In the genomic region with DNA sequence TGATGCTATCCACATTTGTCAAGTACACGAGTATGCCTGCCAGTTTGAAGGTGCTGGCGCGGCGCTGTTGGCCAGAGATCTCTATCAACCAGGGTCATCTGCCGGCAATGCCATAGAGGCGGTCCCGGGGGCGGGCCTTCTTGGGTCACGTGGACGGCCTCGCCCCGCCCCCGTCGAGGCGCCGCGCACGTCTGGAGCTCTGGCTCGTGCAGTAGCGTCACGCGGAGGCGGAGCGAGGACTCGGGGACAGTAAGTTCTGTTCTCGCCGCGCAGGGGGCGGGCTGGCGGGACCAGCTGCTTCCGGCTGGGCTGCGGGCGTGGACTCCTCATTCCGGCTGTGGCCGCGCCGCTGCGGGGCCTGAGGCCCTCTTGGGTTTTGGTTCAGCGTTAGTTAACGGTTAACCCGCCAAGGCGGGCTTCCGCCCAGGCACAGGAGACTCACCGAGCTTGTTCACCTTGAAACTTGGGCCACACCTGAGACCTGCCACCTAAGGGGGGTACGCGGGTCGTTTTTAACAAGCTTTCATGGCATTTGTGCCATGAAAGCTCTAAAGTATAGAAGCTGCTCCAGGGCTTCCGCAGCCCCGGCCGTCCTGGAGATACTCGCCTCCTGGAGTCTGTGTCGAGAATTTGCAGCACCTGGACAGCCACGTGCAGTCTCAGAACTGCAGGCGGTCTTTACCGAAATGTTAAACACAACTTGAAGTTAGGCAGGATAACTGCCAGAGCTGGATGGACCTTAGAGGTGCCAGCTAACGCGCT, we compare ENCODE assay signal across 8 cellular contexts. TPM values are rescaled to one million over a fixed set of nuclear protein-coding genes. Genes with fewer than 3 reads are reported as not detected.
DNase-seq lines count a peak whose midpoint lies in the region; FAIRE-seq and TF ChIP-seq lines count a peak whose summit lies in the region.

Gene RFESD (plus strand): TSS at position 209 of the 762 bp plus-strand sequence. CDS start 5,495 bp downstream, outside the sequence.

- H3K4me3 ChIP-seq in foreskin fibroblast (ENCODE audit: low read depth in 1 of 2, low read length in 2 of 2), result peak within 1 kb of the TSS; percentile 56 to 74
- H3K4me3 ChIP-seq in stomach, result peak within 1 kb of the TSS; percentile 38 to 53 (median 49)

- H3K36me3 ChIP-seq in stomach, result no peaks in the 10 kb centered on the region

- H3K27ac ChIP-seq in stomach, result peak within 1 kb of the TSS; percentile 95 to 99 (median 96)

- peak; percentile 85 for FAIRE-seq in H54 (lab: Jason Lieb, UNC)

- no peaks in the 10 kb centered on the region for H3K27me3 Mint-ChIP-seq in neural crest cell (ENCODE audit: low read depth)

- TF ChIP-seq POLR2A in H54 (IDR thresholded peaks at IDR 0.05; ENCODE audit: low read depth, low read length) (peak; percentile 81), stomach (IDR thresholded peaks at IDR 0.05) (peak in 2 of 4 donors; percentile 89 to 92)

- intact Hi-C loops in stomach (cut with DNase I; ENCODE audit: low total_unique reads), result loop anchor here (10.0 kb wide), 2 partner anchors 138 to 198 kb away; no protein-coding TSS in a partner anchor

- H3K27me3 ChIP-seq in stomach, result no peaks in the 10 kb centered on the region

- H3K27ac Mint-ChIP-seq in neural crest cell (ENCODE audit: unreplicated experiment), result peak within 1 kb of the TSS; percentile 94

- peak; percentile 99 for TF ChIP-seq EP300 in stomach (IDR thresholded peaks at IDR 0.05)

- DNase-seq in G401 (ENCODE audit: low spot score), result peak; percentile 92
- peak; percentile 81 for DNase-seq in H54 (ENCODE audit: insufficient read length, low spot score)
- DNase-seq in LoVo (ENCODE audit: low spot score), result peak; percentile 99
- peak; percentile 35 for DNase-seq in SIG-M5 (lab: John Stamatoyannopoulos, UW)
- peak; percentile 88 for DNase-seq in activated gamma-delta T cell treated with anti-CD3 and anti-CD28 coated beads, Interleukin-2, amount 50 U/mL, for 16 hours (ENCODE audit: low read depth)
- DNase-seq in foreskin fibroblast, result peak; percentile 98 to 99
- DNase-seq in neural crest cell (ENCODE audit: low read depth, low spot score), result peak; percentile 92
- peak; percentile 100 for DNase-seq in stomach

- in situ Hi-C loops in G401 (cut with HindIII; ENCODE audit: low sequenced_read_pairs), result no loop called here

- H3K9me3 ChIP-seq in stomach, result no peaks in the 10 kb centered on the region

- H3K9me3 Mint-ChIP-seq in neural crest cell, result peaks cover 2% of the 10 kb centered on the region

- WGBS in stomach, 5 donors, result 0 to 2% (median 0%) methylated on average over 27 to 57 of the region's 57 CpGs

- no peaks in the 10 kb centered on the region for H3K36me3 Mint-ChIP-seq in neural crest cell (ENCODE audit: low read depth)

- H3K4me1 Mint-ChIP-seq in neural crest cell, result peaks cover 7% of the 10 kb centered on the region

- peaks cover 17 to 40% (median 28%) of the 10 kb centered on the region in 4 donors for H3K4me1 ChIP-seq in stomach

- peak within 1 kb of the TSS; percentile 85 for H3K4me3 Mint-ChIP-seq in neural crest cell

- TF ChIP-seq CTCF in foreskin fibroblast (IDR thresholded peaks at IDR 0.05; ENCODE audit: low read depth, low read length) (no peak), neural crest cell (conservative IDR thresholded peaks at IDR 0.05) (no peak), stomach (IDR thresholded peaks at IDR 0.05) (peak in 1 of 7 experiments; percentile 21)

RNA-seq across cellular contexts. Expression of gene RFESD, which starts in this region (rescaled TPM):
- 0.98 and 5.4 TPM in 2 replicates for total RNA-seq in G401 (2014; rRNA removed; shearing (Covaris generic))
- total RNA-seq in neural crest cell (3.1 and 3.4 TPM in 2 replicates), stomach (1 to 10 TPM in 1 of 5 donors, not detected in 4; 2.0 TPM)
- 1 to 10 TPM; 1.7 to 3.2 (median 2.0) TPM for polyA plus RNA-seq in stomach

Comparison
In these comparisons a context has a peak if more than half of its experiments do, and no peak if none do; other contexts are left out.
1. Peak in every context shown above with its lines: DNase-seq, H3K4me3 ChIP-seq and H3K27ac ChIP-seq.
2. DNase-seq: peak in every context shown above with its lines; median percentile 100 in stomach; 99 in LoVo; 98 in foreskin fibroblast; 92 in G401; 92 in neural crest cell; 88 in activated gamma-delta T cell treated with anti-CD3 and anti-CD28 coated beads, Interleukin-2, amount 50 U/mL, for 16 hours; 81 in H54; 35 in SIG-M5.